Comparison of ENCODE assay signal across 8 cellular contexts in genomic region chr17:19448341-19449268, GRCh38. TPM values are rescaled to one million over a fixed set of nuclear protein-coding genes. Genes with fewer than 3 reads are reported as not detected.
DNase-seq lines count a peak whose midpoint lies in the region; ATAC-seq lines count a peak whose summit lies in the region.

No MANE protein-coding gene starts in this region.

- peak; percentile 96 for DNase-seq in H4 (ENCODE audit: low spot score)
- DNase-seq in amygdala (lab: John Stamatoyannopoulos, UW), result peak in 33 of 56 donors; percentile 8 to 77 (median 49)
- no peak for DNase-seq in right cardiac atrium
- peak; percentile 66 for DNase-seq in sciatic nerve (ENCODE audit: low spot score)
- no peak for DNase-seq in NCI-H1930 (lab: John Stamatoyannopoulos, UW)

- intact Hi-C loops in right cardiac atrium (cut with DNase I) (loop anchor here in 3 of 4 donors (2.0 to 5.0 kb wide), 2 partner anchors 86 kb away; partner anchors contain the start of gene B9D1 (in 3 of the 3)), sciatic nerve (cut with DNase I) (loop anchor here (5.0 kb wide), 1 partner anchor 86 kb away; the partner anchor contains the start of gene B9D1)

- no peaks in the 10 kb centered on the region for H3K4me1 ChIP-seq in right cardiac atrium (ENCODE audit: control insufficient read depth, insufficient read depth, low read length)

- ATAC-seq in right cardiac atrium (peak; percentile 70 to 86), sciatic nerve (peak; percentile 81), GM21576 (IDR thresholded peaks at IDR 0.05; ENCODE audit: unreplicated experiment) (no peak), HG03280 (IDR thresholded peaks at IDR 0.05; ENCODE audit: unreplicated experiment) (no peak), HG02973 (IDR thresholded peaks at IDR 0.05; ENCODE audit: unreplicated experiment) (no peak)

- no peak overlapping the region for H3K4me3 ChIP-seq in right cardiac atrium (ENCODE audit: low read length)

- no peaks in the 10 kb centered on the region for H3K27me3 ChIP-seq in right cardiac atrium (ENCODE audit: control insufficient read depth, insufficient read depth)

- 41% methylated on average over 8 of the region's 8 CpGs for WGBS in right cardiac atrium

- H3K9me3 ChIP-seq in right cardiac atrium (ENCODE audit: control insufficient read depth, low read length), result no peaks in the 10 kb centered on the region

- peak overlapping the region; percentile 57 for H3K27ac ChIP-seq in right cardiac atrium (ENCODE audit: low read length)

RNA-seq across cellular contexts. Expression of gene RNF112, which starts 37.6 kb away (rescaled TPM):
- total RNA-seq in H4 (2014; rRNA removed; shearing (Covaris generic)), result 0.15 and 1.4 TPM in 2 replicates
- total RNA-seq in right cardiac atrium (1 to 10 TPM; 2.5 to 6.3 (median 4.4) TPM), sciatic nerve (3.9 TPM)
- 3.3 TPM for polyA plus RNA-seq in right cardiac atrium

Comparison
In these comparisons a context has a peak if more than half of its experiments do, and no peak if none do; other contexts are left out.
1. DNase-seq: peak in H4 (single experiment), amygdala (33 of 56) and sciatic nerve (single experiment); none in right cardiac atrium (0 of 3) and NCI-H1930 (0 of 2).
2. ATAC-seq: peak in right cardiac atrium (2 of 2) and sciatic nerve (single experiment); none in GM21576 (single experiment), HG03280 (single experiment) and HG02973 (single experiment).